Comparison of ENCODE assay signal across 1 cellular context in the genomic region with DNA sequence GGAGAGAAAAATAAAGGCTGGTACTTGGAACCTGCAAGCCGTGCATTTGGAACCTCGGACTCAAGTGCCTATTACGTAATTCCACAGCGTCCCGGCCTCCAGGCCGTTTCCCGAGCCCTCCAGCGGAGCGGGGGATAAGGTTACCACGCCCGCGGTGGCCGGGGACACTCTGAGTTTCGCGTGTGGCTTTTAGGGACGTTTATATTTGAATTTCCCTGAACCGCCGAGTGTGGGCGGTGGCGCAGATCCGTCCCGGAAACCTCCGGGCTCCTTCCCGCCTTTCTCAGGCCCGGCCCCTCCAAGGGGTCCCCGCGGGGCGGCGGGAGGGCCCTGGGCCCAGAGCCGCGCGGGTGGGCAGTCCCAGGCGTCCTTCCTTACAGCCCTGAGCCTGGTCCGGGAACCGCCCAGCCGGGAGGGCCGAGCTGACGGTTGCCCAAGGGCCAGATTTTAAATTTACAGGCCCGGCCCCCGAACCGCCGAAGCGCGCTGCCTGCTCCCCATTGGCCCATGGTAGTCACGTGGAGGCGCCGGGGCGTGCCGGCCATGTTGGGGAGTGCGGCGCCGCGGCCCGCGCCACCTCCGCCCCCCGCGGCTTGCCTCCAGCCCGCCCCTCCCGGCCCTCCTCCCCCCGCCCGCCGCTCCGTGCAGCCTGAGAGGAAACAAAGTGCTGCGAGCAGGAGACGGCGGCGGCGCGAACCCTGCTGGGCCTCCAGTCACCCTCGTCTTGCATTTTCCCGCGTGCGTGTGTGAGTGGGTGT.
TF ChIP-seq lines count a peak whose summit lies in the region.

A gene with protein sequence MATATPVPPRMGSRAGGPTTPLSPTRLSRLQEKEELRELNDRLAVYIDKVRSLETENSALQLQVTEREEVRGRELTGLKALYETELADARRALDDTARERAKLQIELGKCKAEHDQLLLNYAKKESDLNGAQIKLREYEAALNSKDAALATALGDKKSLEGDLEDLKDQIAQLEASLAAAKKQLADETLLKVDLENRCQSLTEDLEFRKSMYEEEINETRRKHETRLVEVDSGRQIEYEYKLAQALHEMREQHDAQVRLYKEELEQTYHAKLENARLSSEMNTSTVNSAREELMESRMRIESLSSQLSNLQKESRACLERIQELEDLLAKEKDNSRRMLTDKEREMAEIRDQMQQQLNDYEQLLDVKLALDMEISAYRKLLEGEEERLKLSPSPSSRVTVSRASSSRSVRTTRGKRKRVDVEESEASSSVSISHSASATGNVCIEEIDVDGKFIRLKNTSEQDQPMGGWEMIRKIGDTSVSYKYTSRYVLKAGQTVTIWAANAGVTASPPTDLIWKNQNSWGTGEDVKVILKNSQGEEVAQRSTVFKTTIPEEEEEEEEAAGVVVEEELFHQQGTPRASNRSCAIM (plus strand): TSS at position 638 of the 758 bp plus-strand sequence. CDS start 373 bp downstream, outside the sequence.

TF ChIP-seq in HepG2, 621 proteins besides CTCF, POLR2A, EP300 and RAD21 (continued from another document and continues in another):
- TF ChIP-seq, protein P1, sequence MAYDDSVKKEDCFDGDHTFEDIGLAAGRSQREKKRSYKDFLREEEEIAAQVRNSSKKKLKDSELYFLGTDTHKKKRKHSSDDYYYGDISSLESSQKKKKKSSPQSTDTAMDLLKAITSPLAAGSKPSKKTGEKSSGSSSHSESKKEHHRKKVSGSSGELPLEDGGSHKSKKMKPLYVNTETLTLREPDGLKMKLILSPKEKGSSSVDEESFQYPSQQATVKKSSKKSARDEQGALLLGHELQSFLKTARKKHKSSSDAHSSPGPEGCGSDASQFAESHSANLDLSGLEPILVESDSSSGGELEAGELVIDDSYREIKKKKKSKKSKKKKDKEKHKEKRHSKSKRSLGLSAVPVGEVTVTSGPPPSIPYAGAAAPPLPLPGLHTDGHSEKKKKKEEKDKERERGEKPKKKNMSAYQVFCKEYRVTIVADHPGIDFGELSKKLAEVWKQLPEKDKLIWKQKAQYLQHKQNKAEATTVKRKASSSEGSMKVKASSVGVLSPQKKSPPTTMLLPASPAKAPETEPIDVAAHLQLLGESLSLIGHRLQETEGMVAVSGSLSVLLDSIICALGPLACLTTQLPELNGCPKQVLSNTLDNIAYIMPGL (CRISPR knock-in tag; IDR thresholded peaks at IDR 0.05; ENCODE audit: borderline replicate concordance in 1 of 2, low read depth in 1 of 2) = peak in 1 of 2 experiments; percentile 42; a peak in 2 of 4 replicates
- TF ChIP-seq ZNF205 (CRISPR knock-in tag; IDR thresholded peaks at IDR 0.05) (no peak), ZNF160 (CRISPR knock-in tag; IDR thresholded peaks at IDR 0.05) (peak; percentile 51; the same call in 1 of the 2 replicates), AHR (CRISPR knock-in tag; IDR thresholded peaks at IDR 0.05) (no peak), ZNF75D (CRISPR knock-in tag; IDR thresholded peaks at IDR 0.05; ENCODE audit: borderline replicate concordance) (no peak), NFKB2 (CRISPR knock-in tag; IDR thresholded peaks at IDR 0.05; ENCODE audit: borderline replicate concordance) (peak; percentile 57), ZNF317 (CRISPR knock-in tag; IDR thresholded peaks at IDR 0.05) (peak; percentile 67; the same call in 1 of the 2 replicates), SMARCC2 (IDR thresholded peaks at IDR 0.05) (no peak), ZIK1 (CRISPR knock-in tag; IDR thresholded peaks at IDR 0.05; ENCODE audit: borderline replicate concordance, low read depth) (no peak), ZNF552 (CRISPR knock-in tag; IDR thresholded peaks at IDR 0.05; ENCODE audit: borderline replicate concordance) (0 out of 2 replicates have a peak, but pooled peaks have one; percentile 43), DNMT1 (CRISPR knock-in tag; IDR thresholded peaks at IDR 0.05) (no peak), HOXA5 (CRISPR knock-in tag; IDR thresholded peaks at IDR 0.05) (0 out of 2 replicates have a peak, but pooled peaks have one; percentile 49), ZNF766 (CRISPR knock-in tag; IDR thresholded peaks at IDR 0.05; ENCODE audit: borderline replicate concordance) (no peak), MEIS1 (CRISPR knock-in tag; IDR thresholded peaks at IDR 0.05; ENCODE audit: borderline replicate concordance) (no peak), MYC (CRISPR knock-in tag; IDR thresholded peaks at IDR 0.05; ENCODE audit: borderline replicate concordance) (peak; percentile 56), ZNF572 (CRISPR knock-in tag; IDR thresholded peaks at IDR 0.05) (no peak), HDAC6 (IDR thresholded peaks at IDR 0.05; ENCODE audit: low read depth, low read length) (no peak), SETDB1 (CRISPR knock-in tag; IDR thresholded peaks at IDR 0.05; ENCODE audit: borderline replicate concordance) (no peak), ZNF780A (CRISPR knock-in tag; IDR thresholded peaks at IDR 0.05) (peak; percentile 81; the same call in 1 of the 2 replicates), HCFC1 (IDR thresholded peaks at IDR 0.05; ENCODE audit: low read depth, low read length) (no peak), RBFOX2 (IDR thresholded peaks at IDR 0.05; ENCODE audit: low read depth, low read length) (peak; percentile 47), PLRG1 (conservative IDR thresholded peaks at IDR 0.05) (no peak), ZNF260 (CRISPR knock-in tag; IDR thresholded peaks at IDR 0.05; ENCODE audit: borderline replicate concordance, low read depth) (no peak), MBNL3 (CRISPR knock-in tag; conservative IDR thresholded peaks at IDR 0.05) (no peak), ZNF446 (CRISPR knock-in tag; IDR thresholded peaks at IDR 0.05) (no peak), PHF20 (CRISPR knock-in tag; IDR thresholded peaks at IDR 0.05) (peak; percentile 53; the same call in 1 of the 2 replicates), ATF1 (CRISPR knock-in tag; IDR thresholded peaks at IDR 0.05) (peak; percentile 41; the same call in 1 of the 2 replicates), IRX3 (CRISPR knock-in tag; IDR thresholded peaks at IDR 0.05; ENCODE audit: borderline replicate concordance, low read depth) (no peak; the same call in 1 of the 2 replicates), CREM (IDR thresholded peaks at IDR 0.05) (peak; percentile 15; the same call in 1 of the 2 replicates), CREM (CRISPR knock-in tag; IDR thresholded peaks at IDR 0.05) (no peak), HDAC1 (CRISPR knock-in tag; IDR thresholded peaks at IDR 0.05) (peak; percentile 81)
- TF ChIP-seq, protein P2, sequence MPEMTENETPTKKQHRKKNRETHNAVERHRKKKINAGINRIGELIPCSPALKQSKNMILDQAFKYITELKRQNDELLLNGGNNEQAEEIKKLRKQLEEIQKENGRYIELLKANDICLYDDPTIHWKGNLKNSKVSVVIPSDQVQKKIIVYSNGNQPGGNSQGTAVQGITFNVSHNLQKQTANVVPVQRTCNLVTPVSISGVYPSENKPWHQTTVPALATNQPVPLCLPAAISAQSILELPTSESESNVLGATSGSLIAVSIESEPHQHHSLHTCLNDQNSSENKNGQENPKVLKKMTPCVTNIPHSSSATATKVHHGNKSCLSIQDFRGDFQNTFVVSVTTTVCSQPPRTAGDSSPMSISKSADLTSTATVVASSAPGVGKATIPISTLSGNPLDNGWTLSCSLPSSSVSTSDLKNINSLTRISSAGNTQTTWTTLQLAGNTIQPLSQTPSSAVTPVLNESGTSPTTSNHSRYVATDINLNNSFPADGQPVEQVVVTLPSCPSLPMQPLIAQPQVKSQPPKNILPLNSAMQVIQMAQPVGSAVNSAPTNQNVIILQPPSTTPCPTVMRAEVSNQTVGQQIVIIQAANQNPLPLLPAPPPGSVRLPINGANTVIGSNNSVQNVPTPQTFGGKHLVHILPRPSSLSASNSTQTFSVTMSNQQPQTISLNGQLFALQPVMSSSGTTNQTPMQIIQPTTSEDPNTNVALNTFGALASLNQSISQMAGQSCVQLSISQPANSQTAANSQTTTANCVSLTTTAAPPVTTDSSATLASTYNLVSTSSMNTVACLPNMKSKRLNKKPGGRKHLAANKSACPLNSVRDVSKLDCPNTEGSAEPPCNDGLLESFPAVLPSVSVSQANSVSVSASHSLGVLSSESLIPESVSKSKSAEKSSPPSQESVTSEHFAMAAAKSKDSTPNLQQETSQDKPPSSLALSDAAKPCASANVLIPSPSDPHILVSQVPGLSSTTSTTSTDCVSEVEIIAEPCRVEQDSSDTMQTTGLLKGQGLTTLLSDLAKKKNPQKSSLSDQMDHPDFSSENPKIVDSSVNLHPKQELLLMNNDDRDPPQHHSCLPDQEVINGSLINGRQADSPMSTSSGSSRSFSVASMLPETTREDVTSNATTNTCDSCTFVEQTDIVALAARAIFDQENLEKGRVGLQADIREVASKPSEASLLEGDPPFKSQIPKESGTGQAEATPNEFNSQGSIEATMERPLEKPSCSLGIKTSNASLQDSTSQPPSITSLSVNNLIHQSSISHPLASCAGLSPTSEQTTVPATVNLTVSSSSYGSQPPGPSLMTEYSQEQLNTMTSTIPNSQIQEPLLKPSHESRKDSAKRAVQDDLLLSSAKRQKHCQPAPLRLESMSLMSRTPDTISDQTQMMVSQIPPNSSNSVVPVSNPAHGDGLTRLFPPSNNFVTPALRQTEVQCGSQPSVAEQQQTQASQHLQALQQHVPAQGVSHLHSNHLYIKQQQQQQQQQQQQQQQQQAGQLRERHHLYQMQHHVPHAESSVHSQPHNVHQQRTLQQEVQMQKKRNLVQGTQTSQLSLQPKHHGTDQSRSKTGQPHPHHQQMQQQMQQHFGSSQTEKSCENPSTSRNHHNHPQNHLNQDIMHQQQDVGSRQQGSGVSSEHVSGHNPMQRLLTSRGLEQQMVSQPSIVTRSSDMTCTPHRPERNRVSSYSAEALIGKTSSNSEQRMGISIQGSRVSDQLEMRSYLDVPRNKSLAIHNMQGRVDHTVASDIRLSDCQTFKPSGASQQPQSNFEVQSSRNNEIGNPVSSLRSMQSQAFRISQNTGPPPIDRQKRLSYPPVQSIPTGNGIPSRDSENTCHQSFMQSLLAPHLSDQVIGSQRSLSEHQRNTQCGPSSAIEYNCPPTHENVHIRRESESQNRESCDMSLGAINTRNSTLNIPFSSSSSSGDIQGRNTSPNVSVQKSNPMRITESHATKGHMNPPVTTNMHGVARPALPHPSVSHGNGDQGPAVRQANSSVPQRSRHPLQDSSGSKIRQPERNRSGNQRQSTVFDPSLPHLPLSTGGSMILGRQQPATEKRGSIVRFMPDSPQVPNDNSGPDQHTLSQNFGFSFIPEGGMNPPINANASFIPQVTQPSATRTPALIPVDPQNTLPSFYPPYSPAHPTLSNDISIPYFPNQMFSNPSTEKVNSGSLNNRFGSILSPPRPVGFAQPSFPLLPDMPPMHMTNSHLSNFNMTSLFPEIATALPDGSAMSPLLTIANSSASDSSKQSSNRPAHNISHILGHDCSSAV (CRISPR knock-in tag; IDR thresholded peaks at IDR 0.05; ENCODE audit: borderline replicate concordance) = no peak
- TF ChIP-seq, protein P3, sequence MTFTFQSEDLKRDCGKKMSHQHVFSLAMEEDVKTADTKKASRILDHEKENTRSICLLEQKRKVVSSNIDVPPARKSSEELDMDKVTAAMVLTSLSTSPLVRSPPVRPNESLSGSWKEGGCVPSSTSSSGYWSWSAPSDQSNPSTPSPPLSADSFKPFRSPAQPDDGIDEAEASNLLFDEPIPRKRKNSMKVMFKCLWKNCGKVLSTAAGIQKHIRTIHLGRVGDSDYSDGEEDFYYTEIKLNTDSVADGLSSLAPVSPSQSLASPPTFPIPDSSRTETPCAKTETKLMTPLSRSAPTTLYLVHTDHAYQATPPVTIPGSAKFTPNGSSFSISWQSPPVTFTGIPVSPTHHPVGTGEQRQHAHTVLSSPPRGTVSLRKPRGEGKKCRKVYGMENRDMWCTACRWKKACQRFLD (CRISPR knock-in tag; IDR thresholded peaks at IDR 0.05; ENCODE audit: borderline replicate concordance) = no peak
- TF ChIP-seq, protein P4, sequence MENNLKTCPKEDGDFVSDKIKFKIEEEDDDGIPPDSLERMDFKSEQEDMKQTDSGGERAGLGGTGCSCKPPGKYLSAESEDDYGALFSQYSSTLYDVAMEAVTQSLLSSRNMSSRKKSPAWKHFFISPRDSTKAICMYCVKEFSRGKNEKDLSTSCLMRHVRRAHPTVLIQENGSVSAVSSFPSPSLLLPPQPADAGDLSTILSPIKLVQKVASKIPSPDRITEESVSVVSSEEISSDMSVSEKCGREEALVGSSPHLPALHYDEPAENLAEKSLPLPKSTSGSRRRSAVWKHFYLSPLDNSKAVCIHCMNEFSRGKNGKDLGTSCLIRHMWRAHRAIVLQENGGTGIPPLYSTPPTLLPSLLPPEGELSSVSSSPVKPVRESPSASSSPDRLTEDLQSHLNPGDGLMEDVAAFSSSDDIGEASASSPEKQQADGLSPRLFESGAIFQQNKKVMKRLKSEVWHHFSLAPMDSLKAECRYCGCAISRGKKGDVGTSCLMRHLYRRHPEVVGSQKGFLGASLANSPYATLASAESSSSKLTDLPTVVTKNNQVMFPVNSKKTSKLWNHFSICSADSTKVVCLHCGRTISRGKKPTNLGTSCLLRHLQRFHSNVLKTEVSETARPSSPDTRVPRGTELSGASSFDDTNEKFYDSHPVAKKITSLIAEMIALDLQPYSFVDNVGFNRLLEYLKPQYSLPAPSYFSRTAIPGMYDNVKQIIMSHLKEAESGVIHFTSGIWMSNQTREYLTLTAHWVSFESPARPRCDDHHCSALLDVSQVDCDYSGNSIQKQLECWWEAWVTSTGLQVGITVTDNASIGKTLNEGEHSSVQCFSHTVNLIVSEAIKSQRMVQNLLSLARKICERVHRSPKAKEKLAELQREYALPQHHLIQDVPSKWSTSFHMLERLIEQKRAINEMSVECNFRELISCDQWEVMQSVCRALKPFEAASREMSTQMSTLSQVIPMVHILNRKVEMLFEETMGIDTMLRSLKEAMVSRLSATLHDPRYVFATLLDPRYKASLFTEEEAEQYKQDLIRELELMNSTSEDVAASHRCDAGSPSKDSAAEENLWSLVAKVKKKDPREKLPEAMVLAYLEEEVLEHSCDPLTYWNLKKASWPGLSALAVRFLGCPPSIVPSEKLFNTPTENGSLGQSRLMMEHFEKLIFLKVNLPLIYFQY (CRISPR knock-in tag; IDR thresholded peaks at IDR 0.05; ENCODE audit: borderline replicate concordance) = peak; percentile 71; the same call in 1 of the 2 replicates
- TF ChIP-seq, protein P5, sequence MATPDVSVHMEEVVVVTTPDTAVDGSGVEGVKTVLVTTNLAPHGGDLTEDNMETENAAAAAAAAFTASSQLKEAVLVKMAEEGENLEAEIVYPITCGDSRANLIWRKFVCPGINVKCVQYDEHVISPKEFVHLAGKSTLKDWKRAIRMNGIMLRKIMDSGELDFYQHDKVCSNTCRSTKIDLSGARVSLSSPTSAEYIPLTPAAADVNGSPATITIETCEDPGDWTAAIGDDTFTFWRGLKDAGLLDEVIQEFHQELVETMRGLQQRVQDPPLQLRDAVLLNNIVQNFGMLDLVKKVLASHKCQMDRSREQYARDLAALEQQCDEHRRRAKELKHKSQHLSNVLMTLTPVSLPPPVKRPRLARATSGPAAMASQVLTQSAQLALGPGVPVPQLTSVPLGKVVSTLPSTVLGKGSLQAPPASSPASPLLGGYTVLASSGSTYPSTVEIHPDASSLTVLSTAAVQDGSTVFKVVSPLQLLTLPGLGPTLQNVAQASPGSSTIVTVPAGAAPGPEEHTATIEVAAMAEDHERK (CRISPR knock-in tag; IDR thresholded peaks at IDR 0.05; ENCODE audit: low read depth) = no peak
- TF ChIP-seq, protein P6, sequence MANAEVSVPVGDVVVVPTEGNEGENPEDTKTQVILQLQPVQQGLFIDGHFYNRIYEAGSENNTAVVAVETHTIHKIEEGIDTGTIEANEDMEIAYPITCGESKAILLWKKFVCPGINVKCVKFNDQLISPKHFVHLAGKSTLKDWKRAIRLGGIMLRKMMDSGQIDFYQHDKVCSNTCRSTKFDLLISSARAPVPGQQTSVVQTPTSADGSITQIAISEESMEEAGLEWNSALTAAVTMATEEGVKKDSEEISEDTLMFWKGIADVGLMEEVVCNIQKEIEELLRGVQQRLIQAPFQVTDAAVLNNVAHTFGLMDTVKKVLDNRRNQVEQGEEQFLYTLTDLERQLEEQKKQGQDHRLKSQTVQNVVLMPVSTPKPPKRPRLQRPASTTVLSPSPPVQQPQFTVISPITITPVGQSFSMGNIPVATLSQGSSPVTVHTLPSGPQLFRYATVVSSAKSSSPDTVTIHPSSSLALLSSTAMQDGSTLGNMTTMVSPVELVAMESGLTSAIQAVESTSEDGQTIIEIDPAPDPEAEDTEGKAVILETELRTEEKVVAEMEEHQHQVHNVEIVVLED (CRISPR knock-in tag; IDR thresholded peaks at IDR 0.05; ENCODE audit: borderline replicate concordance) = peak; percentile 64
